In the genomic region with DNA sequence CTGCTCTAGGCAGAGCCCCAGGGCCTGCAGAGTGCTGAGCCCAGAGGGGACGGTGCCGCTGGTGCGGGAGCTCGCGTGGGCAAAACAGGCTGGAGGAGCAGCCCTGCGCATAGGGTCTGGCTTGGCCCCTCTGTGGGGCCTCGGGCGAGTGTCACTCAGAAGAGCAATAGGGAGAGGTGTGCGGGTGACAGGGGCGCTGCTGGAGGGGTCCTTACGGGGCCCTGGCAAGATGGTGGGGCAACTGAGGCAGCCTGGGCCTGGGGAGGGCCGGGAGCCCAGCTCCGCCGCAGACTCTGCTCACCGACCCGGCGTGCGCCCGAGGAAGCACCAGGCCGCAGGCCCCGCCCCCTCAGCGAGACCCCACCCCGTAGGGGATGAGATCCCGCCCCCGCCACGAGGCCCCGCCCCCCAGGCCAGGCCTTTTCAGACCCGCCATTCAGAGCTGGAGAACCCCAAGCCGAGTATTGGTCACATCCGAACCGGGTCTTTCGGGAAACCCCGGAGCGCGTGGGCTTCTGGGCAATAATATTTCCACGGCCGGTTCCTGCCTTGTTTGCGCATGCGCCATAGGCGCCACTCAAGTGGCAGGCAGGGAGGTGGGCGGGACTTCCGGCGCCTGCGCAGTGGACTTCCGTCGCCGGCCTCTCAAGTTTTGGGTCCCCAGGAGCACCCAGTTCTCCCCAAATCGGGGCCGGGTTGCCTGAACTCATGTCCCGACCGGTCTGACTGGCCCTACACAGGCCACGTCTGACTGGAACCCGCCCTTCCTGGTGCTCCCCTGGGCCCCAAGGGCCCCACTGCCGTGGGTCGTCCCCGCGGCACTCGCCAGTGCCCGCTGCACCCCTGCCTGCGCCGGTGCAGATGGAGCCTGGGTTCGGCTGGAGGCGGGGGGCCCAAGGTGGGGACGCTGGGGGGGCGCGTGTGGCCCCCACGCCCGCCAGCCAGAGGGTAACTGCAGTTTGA, we compare ENCODE assay signal across 8 cellular contexts. TPM values are rescaled to one million over a fixed set of nuclear protein-coding genes. Genes with fewer than 3 reads are reported as not detected.
DNase-seq lines count a peak whose midpoint lies in the region; ATAC-seq and TF ChIP-seq lines count a peak whose summit lies in the region.

No MANE protein-coding gene starts in this region.

- peak in 2 of 4 donors; percentile 27 to 75 for TF ChIP-seq POLR2A in upper lobe of left lung (IDR thresholded peaks at IDR 0.05)

- peaks cover 13 to 45% (median 31%) of the 10 kb centered on the region in 9 donors for H3K4me1 ChIP-seq in heart right ventricle
- peaks cover 24 to 66% (median 50%) of the 10 kb centered on the region in 4 donors for H3K4me1 ChIP-seq in upper lobe of left lung

- peak in 1 of 4 donors; percentile 13 for TF ChIP-seq EP300 in upper lobe of left lung (IDR thresholded peaks at IDR 0.05)

- no peaks in the 10 kb centered on the region for H3K9me3 ChIP-seq in heart right ventricle
- no peaks in the 10 kb centered on the region for H3K9me3 ChIP-seq in upper lobe of left lung

- TF ChIP-seq CTCF in GM13976 (IDR thresholded peaks at IDR 0.05; ENCODE audit: borderline replicate concordance, control extremely low read depth, extremely low read depth, insufficient read depth, missing control alignments) (no peak), heart right ventricle (IDR thresholded peaks at IDR 0.05) (no peak), upper lobe of left lung (IDR thresholded peaks at IDR 0.05) (no peak)

- H3K36me3 ChIP-seq in heart right ventricle (no peaks in the 10 kb centered on the region), upper lobe of left lung (no peaks in the 10 kb centered on the region)

- DNase-seq in GM13976 (ENCODE audit: low spot score) = peak; percentile 99
- peak; percentile 79 for DNase-seq in NCI-H1436 treated with DMSO at 0.1 percent for 48 hours (lab: John Stamatoyannopoulos, UW)
- peak; percentile 97 for DNase-seq in T follicular helper cell (ENCODE audit: low read depth)
- peak; percentile 96 for DNase-seq in amniotic epithelial cell (ENCODE audit: low read depth)
- DNase-seq in heart right ventricle = peak; percentile 96 to 98
- DNase-seq in posterior cingulate gyrus = peak; percentile 92 to 99 (median 96)
- peak; percentile 96 to 99 for DNase-seq in upper lobe of left lung

- H3K4me3 ChIP-seq in heart right ventricle (peak overlapping the region; percentile 64 to 94 (median 76)), upper lobe of left lung (peak overlapping the region; percentile 56 to 80 (median 68))

- WGBS in heart right ventricle, 2 donors = 1% methylated on average over 68 of the region's 68 CpGs
- WGBS in upper lobe of left lung, 2 donors = 0 to 1% methylated on average over 15 to 67 of the region's 68 CpGs

- in situ Hi-C loops in GM13976 (cut with MboI; ENCODE audit: low sequenced_read_pairs, unreplicated experiment) = no loop called here

- peak overlapping the region; percentile 70 to 96 (median 92) for H3K27ac ChIP-seq in heart right ventricle
- H3K27ac ChIP-seq in upper lobe of left lung = peak overlapping the region; percentile 85 to 91 (median 89)

- ATAC-seq in HG02852 (IDR thresholded peaks at IDR 0.05; ENCODE audit: unreplicated experiment) (peak; percentile 58), heart right ventricle (peak; percentile 90 to 97 (median 95)), upper lobe of left lung (ENCODE audit: low FRiP score in 2 of 2) (peak; percentile 94 to 96)

- intact Hi-C loops in heart right ventricle (cut with DNase I) (loop anchor here in 8 of 10 donors (1.0 to 5.0 kb wide), 5 partner anchors 17 to 36 kb away; partner anchors contain the start of genes ANAPC2 (in 7 of the 8), SSNA1 (in 7 of the 8), TPRN (in 1 of the 8) and TUBB4B (in 1 of the 8)), posterior cingulate gyrus (cut with DNase I) (loop anchor here (2.0 kb wide), 1 partner anchor 35 kb away; the partner anchor contains the start of genes ANAPC2 and SSNA1)

- H3K27me3 ChIP-seq in heart right ventricle (peaks cover 0 to 9% (median 4%) of the 10 kb centered on the region in 7 donors), upper lobe of left lung (peaks cover 0 to 4% (median 0%) of the 10 kb centered on the region in 4 donors)

RNA-seq across cellular contexts. Expression of gene RNF208, which starts 1.3 kb away (rescaled TPM):
- 10 to 100 TPM; 20.7 to 34.5 (median 24.1) TPM for total RNA-seq in heart right ventricle
- 10 to 100 TPM; 14.2 to 83.8 TPM for polyA plus RNA-seq in heart right ventricle
- 10 to 100 TPM in 1 of 6 donors, 1 to 10 TPM in 5; 2.3 to 12.6 (median 4.5) TPM for total RNA-seq in upper lobe of left lung

RNA-seq across cellular contexts. Expression of gene CYSRT1, which starts 1.6 kb away (rescaled TPM):
- total RNA-seq in heart right ventricle (under 1 TPM in 6 of 10 donors, not detected in 4; 0.21 to 0.71 (median 0.37) TPM), upper lobe of left lung (1 to 10 TPM in 2 of 6 donors, under 1 TPM in 3, not detected in 1; 0.20 to 2.0 (median 0.97) TPM)
- under 1 TPM; 0.19 to 0.59 TPM for polyA plus RNA-seq in heart right ventricle

RNA-seq across cellular contexts. Expression of gene RNF224, which starts 3.9 kb away (rescaled TPM):
- total RNA-seq in heart right ventricle = under 1 TPM in 1 of 10 donors, not detected in 9; 0.14 TPM
- not detected for polyA plus RNA-seq in heart right ventricle
- total RNA-seq in upper lobe of left lung = under 1 TPM in 3 of 6 donors, not detected in 3; 0.46 to 0.59 (median 0.57) TPM

RNA-seq across cellular contexts. Expression of gene SLC34A3, which starts 7.3 kb away (rescaled TPM):
- total RNA-seq in heart right ventricle = not detected
- not detected for polyA plus RNA-seq in heart right ventricle
- under 1 TPM in 2 of 6 donors, not detected in 4; 0.10 to 0.17 TPM for total RNA-seq in upper lobe of left lung

RNA-seq across cellular contexts. Expression of gene TUBB4B, which starts 17.7 kb away (rescaled TPM):
- total RNA-seq in heart right ventricle (100 to 1,000 TPM; 211 to 495 (median 330) TPM), upper lobe of left lung (100 to 1,000 TPM; 120 to 539 (median 227) TPM)
- polyA plus RNA-seq in heart right ventricle = 100 to 1,000 TPM; 522 to 992 TPM

Comparison
In these comparisons a context has a peak if more than half of its experiments do, and no peak if none do; other contexts are left out.
1. Peak in every context shown above with its lines: DNase-seq, ATAC-seq, H3K4me3 ChIP-seq and H3K27ac ChIP-seq.